In the genomic region with DNA sequence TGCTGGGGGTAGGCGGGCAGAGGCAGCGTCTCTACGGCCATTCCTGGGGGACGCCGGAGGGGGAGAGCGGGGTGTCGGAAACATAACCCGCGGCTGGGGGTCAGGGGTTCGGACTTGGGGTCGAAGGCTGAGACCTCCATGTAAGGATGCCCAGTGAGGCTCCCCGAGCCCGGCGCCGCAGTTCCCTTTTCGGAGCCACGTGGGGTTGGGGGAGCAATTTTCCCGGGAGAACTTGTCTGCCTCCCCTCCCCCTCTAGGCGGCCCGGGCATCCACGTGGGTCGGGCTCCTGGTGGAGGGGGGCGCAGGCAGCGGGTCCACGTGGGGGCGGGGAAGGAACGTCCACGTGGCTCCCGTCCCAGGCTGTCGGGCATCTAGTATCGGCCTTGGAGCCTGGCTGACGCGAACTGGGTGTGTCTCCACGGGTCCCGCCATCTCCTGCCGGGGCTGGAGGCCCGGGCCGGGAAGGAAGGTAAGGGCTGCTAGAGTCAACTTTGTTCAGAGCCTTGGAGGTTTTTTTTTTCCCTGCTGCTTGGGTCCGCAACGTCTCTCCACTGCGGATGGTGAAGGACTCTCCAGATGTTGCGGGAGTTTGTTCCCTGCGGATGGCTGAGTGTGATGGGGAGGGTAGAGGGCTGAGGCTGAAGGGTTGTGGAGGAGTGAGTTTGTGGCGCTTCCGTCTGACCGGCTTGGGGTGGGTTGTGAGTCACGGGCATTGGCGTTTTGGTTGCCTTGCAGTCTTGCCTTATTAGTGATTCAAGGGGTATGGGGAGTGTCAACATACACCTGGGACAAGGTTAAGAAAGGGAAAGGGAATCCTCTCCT, we compare ENCODE assay signal across 1 cellular context.
TF ChIP-seq lines count a peak whose summit lies in the region.

No MANE protein-coding gene starts in this region.

TF ChIP-seq in SK-N-SH, 30 proteins besides CTCF, POLR2A, EP300 and RAD21 (continued from another document):
- TF ChIP-seq, protein P1, sequence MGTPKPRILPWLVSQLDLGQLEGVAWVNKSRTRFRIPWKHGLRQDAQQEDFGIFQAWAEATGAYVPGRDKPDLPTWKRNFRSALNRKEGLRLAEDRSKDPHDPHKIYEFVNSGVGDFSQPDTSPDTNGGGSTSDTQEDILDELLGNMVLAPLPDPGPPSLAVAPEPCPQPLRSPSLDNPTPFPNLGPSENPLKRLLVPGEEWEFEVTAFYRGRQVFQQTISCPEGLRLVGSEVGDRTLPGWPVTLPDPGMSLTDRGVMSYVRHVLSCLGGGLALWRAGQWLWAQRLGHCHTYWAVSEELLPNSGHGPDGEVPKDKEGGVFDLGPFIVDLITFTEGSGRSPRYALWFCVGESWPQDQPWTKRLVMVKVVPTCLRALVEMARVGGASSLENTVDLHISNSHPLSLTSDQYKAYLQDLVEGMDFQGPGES (IDR thresholded peaks at IDR 0.05; ENCODE audit: low read depth, low read length) = no peak
- TF ChIP-seq ELF1 (IDR thresholded peaks at IDR 0.05) = no peak
- no peak for TF ChIP-seq RXRA (IDR thresholded peaks at IDR 0.05; ENCODE audit: borderline replicate concordance, low read depth)
- no peak for TF ChIP-seq TAF1 (IDR thresholded peaks at IDR 0.05; ENCODE audit: borderline replicate concordance, low read depth, low read length)
- TF ChIP-seq, protein P2, sequence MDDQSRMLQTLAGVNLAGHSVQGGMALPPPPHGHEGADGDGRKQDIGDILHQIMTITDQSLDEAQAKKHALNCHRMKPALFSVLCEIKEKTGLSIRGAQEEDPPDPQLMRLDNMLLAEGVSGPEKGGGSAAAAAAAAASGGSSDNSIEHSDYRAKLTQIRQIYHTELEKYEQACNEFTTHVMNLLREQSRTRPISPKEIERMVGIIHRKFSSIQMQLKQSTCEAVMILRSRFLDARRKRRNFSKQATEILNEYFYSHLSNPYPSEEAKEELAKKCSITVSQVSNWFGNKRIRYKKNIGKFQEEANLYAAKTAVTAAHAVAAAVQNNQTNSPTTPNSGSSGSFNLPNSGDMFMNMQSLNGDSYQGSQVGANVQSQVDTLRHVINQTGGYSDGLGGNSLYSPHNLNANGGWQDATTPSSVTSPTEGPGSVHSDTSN (IDR thresholded peaks at IDR 0.05) = no peak
- TF ChIP-seq GABPA (IDR thresholded peaks at IDR 0.05; ENCODE audit: low read depth) = no peak
- TF ChIP-seq NFIC (IDR thresholded peaks at IDR 0.05; ENCODE audit: borderline replicate concordance) = no peak
- no peak for TF ChIP-seq SMC3 (IDR thresholded peaks at IDR 0.05; ENCODE audit: low read depth, low read length)
- no peak for TF ChIP-seq POLR2AphosphoS5 (IDR thresholded peaks at IDR 0.05; ENCODE audit: low read depth, low read length)
- TF ChIP-seq JUND (IDR thresholded peaks at IDR 0.05) = no peak
- no peak for TF ChIP-seq YY1 (IDR thresholded peaks at IDR 0.05; ENCODE audit: low read depth)
- TF ChIP-seq FOXM1 (IDR thresholded peaks at IDR 0.05; ENCODE audit: low read depth) = no peak
- TF ChIP-seq RFX5 (IDR thresholded peaks at IDR 0.05; ENCODE audit: low read length) = no peak
- TF ChIP-seq GATA2 (CRISPR knock-in tag; IDR thresholded peaks at IDR 0.05) = no peak
- TF ChIP-seq, protein P3, sequence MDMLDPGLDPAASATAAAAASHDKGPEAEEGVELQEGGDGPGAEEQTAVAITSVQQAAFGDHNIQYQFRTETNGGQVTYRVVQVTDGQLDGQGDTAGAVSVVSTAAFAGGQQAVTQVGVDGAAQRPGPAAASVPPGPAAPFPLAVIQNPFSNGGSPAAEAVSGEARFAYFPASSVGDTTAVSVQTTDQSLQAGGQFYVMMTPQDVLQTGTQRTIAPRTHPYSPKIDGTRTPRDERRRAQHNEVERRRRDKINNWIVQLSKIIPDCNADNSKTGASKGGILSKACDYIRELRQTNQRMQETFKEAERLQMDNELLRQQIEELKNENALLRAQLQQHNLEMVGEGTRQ (IDR thresholded peaks at IDR 0.05; ENCODE audit: borderline replicate concordance, low read depth, low read length) = no peak
- TF ChIP-seq RCOR1 (IDR thresholded peaks at IDR 0.05; ENCODE audit: low read length) = no peak
- no peak for TF ChIP-seq MEF2A (IDR thresholded peaks at IDR 0.05; ENCODE audit: borderline replicate concordance, low read depth)
- TF ChIP-seq, protein P4, sequence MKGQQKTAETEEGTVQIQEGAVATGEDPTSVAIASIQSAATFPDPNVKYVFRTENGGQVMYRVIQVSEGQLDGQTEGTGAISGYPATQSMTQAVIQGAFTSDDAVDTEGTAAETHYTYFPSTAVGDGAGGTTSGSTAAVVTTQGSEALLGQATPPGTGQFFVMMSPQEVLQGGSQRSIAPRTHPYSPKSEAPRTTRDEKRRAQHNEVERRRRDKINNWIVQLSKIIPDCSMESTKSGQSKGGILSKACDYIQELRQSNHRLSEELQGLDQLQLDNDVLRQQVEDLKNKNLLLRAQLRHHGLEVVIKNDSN (IDR thresholded peaks at IDR 0.05; ENCODE audit: borderline replicate concordance, low read depth) = peak; percentile 74
- no peak for TF ChIP-seq FOXJ3 (CRISPR knock-in tag; IDR thresholded peaks at IDR 0.05)
- TF ChIP-seq, protein P5, sequence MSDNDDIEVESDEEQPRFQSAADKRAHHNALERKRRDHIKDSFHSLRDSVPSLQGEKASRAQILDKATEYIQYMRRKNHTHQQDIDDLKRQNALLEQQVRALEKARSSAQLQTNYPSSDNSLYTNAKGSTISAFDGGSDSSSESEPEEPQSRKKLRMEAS (IDR thresholded peaks at IDR 0.05; ENCODE audit: low read depth) = peak; percentile 97
